In genomic region chr11:44548961-44549749, GRCh38 we compare ENCODE assay signal across 5 cellular contexts. TPM values are rescaled to one million over a fixed set of nuclear protein-coding genes. Genes with fewer than 3 reads are reported as not detected.
DNase-seq lines count a peak whose midpoint lies in the region; ATAC-seq, FAIRE-seq and TF ChIP-seq lines count a peak whose summit lies in the region.
"Not testable (repeated sequence)": the region's sequence is repeated elsewhere in the genome, so short reads cannot be mapped to it uniquely, and the experiment has no call there.

No MANE protein-coding gene starts in this region.

- H3K36me3 ChIP-seq in K562 (ENCODE audit: control insufficient read depth, insufficient read depth, low read length); trophoblast cell (ENCODE audit: control insufficient read depth in 1 of 2, insufficient read depth in 2 of 2, low read length in 2 of 2); small intestine (ENCODE audit: control insufficient read depth in 2 of 2, insufficient read depth in 2 of 2, low read length in 2 of 2): not testable (repeated sequence)

- not testable (repeated sequence) for H2BK5ac ChIP-seq in trophoblast cell (ENCODE audit: low read depth, low read length, poor library complexity)

- not testable (repeated sequence) for H2BK120ac ChIP-seq in trophoblast cell (ENCODE audit: insufficient read depth, low read length, poor library complexity)

- H2AK5ac ChIP-seq in trophoblast cell (ENCODE audit: low read length): not testable (repeated sequence)

- not testable (repeated sequence) for H3K79me2 ChIP-seq in K562 (ENCODE audit: control insufficient read depth, insufficient read depth, low read length); trophoblast cell (ENCODE audit: control insufficient read depth, insufficient read depth, low read length, poor library complexity)

- H3K27ac ChIP-seq in K562 (ENCODE audit: extremely low read depth, low read depth, low read length): peak overlapping the region; percentile 56; the same call in 2 of the 3 replicates
- H3K27ac ChIP-seq in trophoblast cell (ENCODE audit: low read depth, low read length): not testable (repeated sequence)
- peak overlapping the region in 1 of 2 donors; percentile 20 for H3K27ac ChIP-seq in small intestine (ENCODE audit: low read depth in 1 of 2, low read length in 1 of 2)

- not testable (repeated sequence) for H3K9me3 Mint-ChIP-seq in activated naive CD4-positive, alpha-beta T cell treated with anti-CD3 and anti-CD28 coated beads, Interleukin-2, amount 10 ng/mL, durations not matched to agents 7 days and 5 days

- in situ Hi-C loops in K562 (cut with MboI): not testable (repeated sequence)

- not testable (repeated sequence) for TF ChIP-seq POLR2A in K562 (conservative IDR thresholded peaks at IDR 0.05)

- DNase-seq in activated naive CD4-positive, alpha-beta T cell treated with anti-CD3 and anti-CD28 coated beads, Interleukin-2, amount 10 ng/mL, durations not matched to agents 7 days and 5 days: peak; percentile 3
- not testable (repeated sequence) for DNase-seq in K562 (ENCODE audit: extremely low read depth in 1 of 4, low spot score in 3 of 4)
- peak; percentile 50 for DNase-seq in mucosa of gallbladder (ENCODE audit: low spot score)
- DNase-seq in trophoblast cell: peak; percentile 54 to 81
- peak; percentile 28 for DNase-seq in small intestine

- H4K20me1 ChIP-seq in K562 (replicated peaks; ENCODE audit: control insufficient read depth, insufficient read depth, low read length): not testable (repeated sequence)

- not testable (repeated sequence) for H3K9me1 ChIP-seq in K562 (ENCODE audit: control insufficient read depth, insufficient read depth, low read length)

- not testable (repeated sequence) for H4K8ac ChIP-seq in trophoblast cell (ENCODE audit: low read depth, low read length)

- FAIRE-seq in K562 (lab: Jason Lieb, UNC); small intestine (lab: Jason Lieb, UNC): not testable (repeated sequence)

- H3K4me2 ChIP-seq in K562 (ENCODE audit: insufficient read depth, low read length); trophoblast cell (ENCODE audit: low read length): not testable (repeated sequence)

- not testable (repeated sequence) for H4K91ac ChIP-seq in trophoblast cell (ENCODE audit: low read depth, low read length)

- WGBS in K562 (ENCODE audit: insufficient coverage, low coverage, missing lambda C conversion rate): 40% methylated on average over 5 of the region's 5 CpGs
- whole genome bisulfite sequencing in trophoblast cell (ENCODE audit: extremely low coverage, insufficient coverage, insufficient read length): no CpG with 5 or more reads among the region's 5 CpGs
- 52 to 67% (median 53%) methylated on average over 5 of the region's 5 CpGs for WGBS in small intestine, 3 donors

- not testable (repeated sequence) for H3K4me3 Mint-ChIP-seq in activated naive CD4-positive, alpha-beta T cell treated with anti-CD3 and anti-CD28 coated beads, Interleukin-2, amount 10 ng/mL, durations not matched to agents 7 days and 5 days

- not testable (repeated sequence) for H3K4me1 Mint-ChIP-seq in activated naive CD4-positive, alpha-beta T cell treated with anti-CD3 and anti-CD28 coated beads, Interleukin-2, amount 10 ng/mL, durations not matched to agents 7 days and 5 days

- H3K27me3 Mint-ChIP-seq in activated naive CD4-positive, alpha-beta T cell treated with anti-CD3 and anti-CD28 coated beads, Interleukin-2, amount 10 ng/mL, durations not matched to agents 7 days and 5 days: peaks cover 14% of the 10 kb centered on the region

- TF ChIP-seq CTCF in K562 (IDR thresholded peaks at IDR 0.05 in 2 of 3, conservative IDR thresholded peaks at IDR 0.05 in 1 of 3; ENCODE audit: insufficient read depth in 2 of 3, low read depth in 1 of 3, low read length in 3 of 3): not testable (repeated sequence)

- intact Hi-C loops in K562 (cut with micrococcal nuclease): not testable (repeated sequence)

- not testable (repeated sequence) for H3K14ac ChIP-seq in trophoblast cell (ENCODE audit: low read length)

- not testable (repeated sequence) for TF ChIP-seq RAD21 in K562 (CRISPR knock-in tag; conservative IDR thresholded peaks at IDR 0.05 in 1 of 2, IDR thresholded peaks at IDR 0.05 in 1 of 2)

- not testable (repeated sequence) for ATAC-seq in K562

- not testable (repeated sequence) for BruUV-seq in K562 (replicated peaks; lab: Mats Ljungman, UMichigan)

- not testable (repeated sequence) for TF ChIP-seq EP300 in K562 (IDR thresholded peaks at IDR 0.05; ENCODE audit: low read length)

- H4K12ac ChIP-seq in trophoblast cell (ENCODE audit: low read depth, low read length): not testable (repeated sequence)

- not testable (repeated sequence) for H3K23ac ChIP-seq in trophoblast cell (ENCODE audit: low read length)

- CTCF ChIA-PET in activated naive CD4-positive, alpha-beta T cell treated with anti-CD3 and anti-CD28 coated beads, Interleukin-2, amount 10 ng/mL, durations not matched to agents 7 days and 5 days (lab: Charles Lee): interaction anchor here (1.0 kb wide), 1 partner anchor 9 kb away, joined by 3 read pairs; no protein-coding TSS in a partner anchor
- CTCF ChIA-PET in K562 (lab: Yijun Ruan, JAX; ENCODE audit: low intra/inter-chr PET ratio): not testable (repeated sequence)

- H3K9me3 ChIP-seq in K562 (replicated peaks; ENCODE audit: control insufficient read depth, insufficient read depth, low read depth, low read length); trophoblast cell (ENCODE audit: insufficient read depth, low read depth, low read length); small intestine (ENCODE audit: control insufficient read depth, low read depth): not testable (repeated sequence)

- not testable (repeated sequence) for H3K27me3 ChIP-seq in K562 (ENCODE audit: control insufficient read depth in 2 of 2, insufficient read depth in 2 of 2, low read length in 2 of 2); trophoblast cell (ENCODE audit: insufficient read depth, low read length); small intestine (ENCODE audit: control insufficient read depth in 2 of 2, insufficient read depth in 2 of 2, low read length in 2 of 2)

- not testable (repeated sequence) for H2BK12ac ChIP-seq in trophoblast cell (ENCODE audit: low read length)

- H3K4me3 ChIP-seq in K562; trophoblast cell (ENCODE audit: low read depth, low read length); small intestine (ENCODE audit: low read depth in 1 of 2, low read length in 2 of 2): not testable (repeated sequence)

- POLR2A ChIA-PET in K562 (lab: Yijun Ruan, JAX): interaction anchor here (0.6 kb wide), 1 partner anchor 138 kb away, joined by 3 read pairs; no protein-coding TSS in a partner anchor

- H3K27ac Mint-ChIP-seq in activated naive CD4-positive, alpha-beta T cell treated with anti-CD3 and anti-CD28 coated beads, Interleukin-2, amount 10 ng/mL, durations not matched to agents 7 days and 5 days: not testable (repeated sequence)

- H3K9ac ChIP-seq in K562 (ENCODE audit: insufficient read depth in 1 of 2, low read depth in 2 of 2, low read length in 2 of 2); trophoblast cell (ENCODE audit: low read length): not testable (repeated sequence)

- H3K36me3 Mint-ChIP-seq in activated naive CD4-positive, alpha-beta T cell treated with anti-CD3 and anti-CD28 coated beads, Interleukin-2, amount 10 ng/mL, durations not matched to agents 7 days and 5 days: not testable (repeated sequence)

- H2AFZ ChIP-seq in K562 (ENCODE audit: low read depth, low read length): peak overlapping the region; percentile 67
- not testable (repeated sequence) for H2AFZ ChIP-seq in trophoblast cell (ENCODE audit: insufficient read depth, low read length, poor library complexity)

- not testable (repeated sequence) for H3K79me1 ChIP-seq in trophoblast cell (ENCODE audit: low read length)

- H3K4me1 ChIP-seq in K562 (replicated peaks in 1 of 2; ENCODE audit: control insufficient read depth in 2 of 2, insufficient read depth in 2 of 2, low read length in 2 of 2): peaks cover 9 to 31% of the 10 kb centered on the region in 2 experiments
- not testable (repeated sequence) for H3K4me1 ChIP-seq in trophoblast cell (ENCODE audit: control insufficient read depth in 1 of 2, insufficient read depth in 2 of 2, low read length in 2 of 2); small intestine (ENCODE audit: control insufficient read depth in 2 of 2, insufficient read depth in 1 of 2, low read depth in 1 of 2, low read length in 1 of 2)

- H3K4ac ChIP-seq in trophoblast cell (ENCODE audit: low read depth, low read length): not testable (repeated sequence)

- H3K18ac ChIP-seq in trophoblast cell (ENCODE audit: low read length): not testable (repeated sequence)

RNA-seq across cellular contexts. Expression of gene CD82, which starts 16.3 kb away (rescaled TPM):
- 3.5 and 6.3 TPM in 2 replicates for total RNA-seq in K562 (2011; cell fraction: chromatin; rRNA removed; ENCODE audit: low replicate concordance)
- 5.3 and 8.8 TPM in 2 replicates for total RNA-seq in K562 (2011; cell fraction: nucleolus; rRNA removed)
- total RNA-seq in K562 (2011; cell fraction: nucleoplasm; rRNA removed): 4.4 and 6.4 TPM in 2 replicates
- 3.9 and 4.7 TPM in 2 replicates for total RNA-seq in K562 (2014; rRNA removed)
- total RNA-seq in K562 (2014; rRNA removed; fragmentation: Illumina TruSeq; extraction: Trizol): 1.3 and 2.0 TPM in 2 replicates
- 4.4 and 4.5 TPM in 2 replicates for total RNA-seq in K562 (2015; rRNA removed; fragmentation: Illumina TruSeq; extraction: Trizol)
- 8.2 and 9.4 TPM in 2 replicates for total RNA-seq in K562 (2021)
- 2.8 and 5.9 TPM in 2 replicates for polyA plus RNA-seq in K562 (2011; rRNA removed)
- polyA plus RNA-seq in K562 (2011; cell fraction: cytosol; rRNA removed): 5.3 and 7.6 TPM in 2 replicates
- polyA plus RNA-seq in K562 (2011; cell fraction: nucleus; rRNA removed): 1.1 and 2.4 TPM in 2 replicates
- 9.2 and 23.4 TPM in 2 replicates for polyA plus RNA-seq in K562 (2012)
- polyA plus RNA-seq in K562 (2014; fragmentation: Illumina TruSeq; extraction: Trizol): 3.0 and 3.7 TPM in 2 replicates
- under 1 TPM; 0.27 to 0.30 TPM for polyA plus RNA-seq in K562 (2014; fragmentation: Nextera tagmentation; extraction: Ambion mirVana)
- polyA plus RNA-seq in K562 (2014; rRNA removed): 4.6 and 5.8 TPM in 2 replicates
- polyA minus RNA-seq in K562 (2011; rRNA and poly(A)+ RNA removed): 1.8 and 3.5 TPM in 2 replicates
- 2.4 and 4.0 TPM in 2 replicates for polyA minus RNA-seq in K562 (2011; cell fraction: cytosol; rRNA and poly(A)+ RNA removed)
- 2.3 and 3.4 TPM in 2 replicates for polyA minus RNA-seq in K562 (2011; cell fraction: nucleus; rRNA and poly(A)+ RNA removed)
- 152 TPM for total RNA-seq in mucosa of gallbladder
- polyA plus RNA-seq in trophoblast cell (2013): 0.61 and 1.0 TPM in 2 replicates
- polyA plus RNA-seq in small intestine: 10 to 100 TPM; 24.2 to 89.2 (median 50.5) TPM

Comparison
In these comparisons a context has a peak if more than half of its experiments do, and no peak if none do; other contexts are left out.
1. RNA of gene CD82, which starts 16.3 kb away (total RNA-seq): 152 TPM in mucosa of gallbladder (single experiment); 1.3 to 9.4 TPM in K562; every median in the first group is over 10 times any median in the second.